In genomic region chr3:57228734-57229505, GRCh38 we compare ENCODE assay signal across 8 cellular contexts. TPM values are rescaled to one million over a fixed set of nuclear protein-coding genes. Genes with fewer than 3 reads are reported as not detected.
DNase-seq lines count a peak whose midpoint lies in the region; ATAC-seq, FAIRE-seq and TF ChIP-seq lines count a peak whose summit lies in the region.

No MANE protein-coding gene starts in this region.

- H3K4me1 ChIP-seq in GM23338 (ENCODE audit: insufficient read depth), result peaks cover 5% of the 10 kb centered on the region; the same call in 1 of the 2 replicates
- H3K4me1 ChIP-seq in SK-N-SH (ENCODE audit: control insufficient read depth in 1 of 2, insufficient read depth in 2 of 2, low read depth in 1 of 2, low read length in 1 of 2), result peaks cover 0 to 12% of the 10 kb centered on the region in 2 experiments; a peak in 2 of 4 replicates
- H3K4me1 ChIP-seq in endothelial cell of umbilical vein (ENCODE audit: control insufficient read depth, extremely low read depth, insufficient read depth, low read length), result peaks cover 18% of the 10 kb centered on the region

- H3K9me3 ChIP-seq in SK-N-SH (no peaks in the 10 kb centered on the region), endothelial cell of umbilical vein (replicated peaks; ENCODE audit: control insufficient read depth, insufficient read depth, low read length) (no peaks in the 10 kb centered on the region), neural cell (ENCODE audit: low read length) (no peaks in the 10 kb centered on the region)

- dilution Hi-C loops in endothelial cell of umbilical vein (cut with MboI; ENCODE audit: extremely low pct_ligation_motif_present, low sequenced_read_pairs), result no loop called here

- H3K9me1 ChIP-seq in endothelial cell of umbilical vein (replicated peaks; ENCODE audit: control insufficient read depth, extremely low read depth, insufficient read depth, low read length), result no peaks in the 10 kb centered on the region

- no peak for TF ChIP-seq POLR2A in endothelial cell of umbilical vein (IDR thresholded peaks at IDR 0.05; ENCODE audit: low read depth, low read length)

- TF ChIP-seq EP300 in SK-N-SH (IDR thresholded peaks at IDR 0.05; ENCODE audit: borderline replicate concordance in 1 of 2, low read depth in 1 of 2, low read length in 1 of 2), result peak in 1 of 2 experiments; percentile 35; a peak in 1 of 4 replicates
- no peak for TF ChIP-seq EP300 in neural cell (conservative IDR thresholded peaks at IDR 0.05; ENCODE audit: poor library complexity, severe bottlenecking)

- H3K27ac Mint-ChIP-seq in GM23338, result no peak overlapping the region

- TF ChIP-seq RAD21 in SK-N-SH (IDR thresholded peaks at IDR 0.05; ENCODE audit: low read length) (no peak), neural cell (conservative IDR thresholded peaks at IDR 0.05) (no peak)

- H3K9ac ChIP-seq in SK-N-SH (peak overlapping the region; percentile 73), endothelial cell of umbilical vein (replicated peaks; ENCODE audit: extremely low read depth, insufficient read depth, low read length) (peak overlapping the region; percentile 89), neural cell (ENCODE audit: low read length) (peak overlapping the region; percentile 79)

- H3K36me3 ChIP-seq in GM23338 (ENCODE audit: insufficient read depth), result no peaks in the 10 kb centered on the region
- no peaks in the 10 kb centered on the region for H3K36me3 ChIP-seq in SK-N-SH (replicated peaks in 1 of 2; ENCODE audit: control insufficient read depth in 1 of 2, insufficient read depth in 2 of 2, low read length in 1 of 2)
- no peaks in the 10 kb centered on the region for H3K36me3 ChIP-seq in endothelial cell of umbilical vein (ENCODE audit: control insufficient read depth in 2 of 2, extremely low read depth in 1 of 2, insufficient read depth in 2 of 2, low read length in 2 of 2)
- H3K36me3 ChIP-seq in neural cell (ENCODE audit: insufficient read depth, low read length), result no peaks in the 10 kb centered on the region

- H3K79me2 ChIP-seq in GM23338 (replicated peaks; ENCODE audit: insufficient read depth), result peaks cover 55% of the 10 kb centered on the region
- H3K79me2 ChIP-seq in SK-N-SH (ENCODE audit: insufficient read depth), result peaks cover 62% of the 10 kb centered on the region
- peaks cover 42% of the 10 kb centered on the region for H3K79me2 ChIP-seq in endothelial cell of umbilical vein (ENCODE audit: control insufficient read depth, insufficient read depth, low read length)
- peaks cover 38% of the 10 kb centered on the region for H3K79me2 ChIP-seq in neural cell (replicated peaks; ENCODE audit: insufficient read depth, low read length)

- WGBS in SK-N-SH (ENCODE audit: low lambda C conversion rate), result 7% methylated on average over 7 of the region's 7 CpGs

- CTCF ChIA-PET in SK-N-SH (lab: Yijun Ruan, JAX), result interaction anchor here (0.7 to 1.2 kb wide), 3 partner anchors 113 to 129 kb away, joined by 3 to 4 read pairs (median 3); no protein-coding TSS in a partner anchor
- CTCF ChIA-PET in endothelial cell of umbilical vein (lab: Charles Lee), result interaction anchor here (0.6 to 3.0 kb wide), 4 partner anchors 29 to 315 kb away, joined by 3 to 13 read pairs (median 5); no protein-coding TSS in a partner anchor

- H2AFZ ChIP-seq in GM23338 (no peak overlapping the region), SK-N-SH (ENCODE audit: low read depth) (0 out of 2 replicates have a peak overlapping the region, but pooled peaks have one; percentile 62), endothelial cell of umbilical vein (ENCODE audit: low read depth, low read length) (no peak overlapping the region), neural cell (ENCODE audit: low read depth, low read length) (peak overlapping the region; percentile 47)

- H3K9me2 ChIP-seq in GM23338 (ENCODE audit: insufficient read depth) (no peaks in the 10 kb centered on the region), SK-N-SH (no peaks in the 10 kb centered on the region), neural cell (ENCODE audit: insufficient read depth, low read length) (no peaks in the 10 kb centered on the region)

- H3K4me3 ChIP-seq in GM23338, result peak overlapping the region; percentile 91
- H3K4me3 ChIP-seq in SK-N-SH (ENCODE audit: low read depth in 2 of 2, low read length in 1 of 2), result peak overlapping the region; percentile 82 to 83
- peak overlapping the region; percentile 85 to 98 (median 88) for H3K4me3 ChIP-seq in endothelial cell of umbilical vein (replicated peaks in 1 of 3; ENCODE audit: insufficient read depth in 1 of 3, low read depth in 1 of 3, low read length in 3 of 3)
- peak overlapping the region; percentile 82 for H3K4me3 ChIP-seq in neural cell (ENCODE audit: low read length)

- ATAC-seq in GM23338, result no peak

- H3F3A ChIP-seq in GM23338 (replicated peaks; ENCODE audit: low read depth), result no peaks in the 10 kb centered on the region
- H3F3A ChIP-seq in SK-N-SH (replicated peaks; ENCODE audit: insufficient read depth), result peaks cover 11% of the 10 kb centered on the region
- H3F3A ChIP-seq in neural cell (ENCODE audit: insufficient read depth, low read length, poor library complexity, severe bottlenecking), result no peaks in the 10 kb centered on the region

- no peaks in the 10 kb centered on the region for H3K36me3 Mint-ChIP-seq in GM23338 (ENCODE audit: low read depth)

- H3K9me3 Mint-ChIP-seq in GM23338, result no peaks in the 10 kb centered on the region

- H3K27me3 ChIP-seq in GM23338 (ENCODE audit: insufficient read depth) (peaks cover 13% of the 10 kb centered on the region), SK-N-SH (ENCODE audit: insufficient read depth) (no peaks in the 10 kb centered on the region), endothelial cell of umbilical vein (ENCODE audit: control insufficient read depth in 2 of 2, insufficient read depth in 2 of 2, low read length in 2 of 2) (no peaks in the 10 kb centered on the region), neural cell (ENCODE audit: insufficient read depth, low read depth, low read length) (no peaks in the 10 kb centered on the region)

- POLR2A ChIA-PET in SK-N-SH (lab: Yijun Ruan, JAX) (interaction anchor here (1.1 to 1.4 kb wide), 2 partner anchors 147 to 327 kb away, joined by 3 read pairs; partner anchors contain the start of gene PDE12), endothelial cell of umbilical vein (lab: Charles Lee) (no interaction called here)

- DNase-seq in AG09319 (ENCODE audit: extremely low read depth, low read depth) (peak; percentile 27), GM23338 (ENCODE audit: low spot score) (no peak), SK-N-SH (no peak), endothelial cell of umbilical vein (ENCODE audit: low read depth, low spot score) (peak; percentile 41), GM19240 (ENCODE audit: insufficient read length, low spot score) (no peak), NCI-H446 treated with DMSO at 0.1 percent for 48 hours (lab: John Stamatoyannopoulos, UW) (no peak), islet precursor cell (no peak)

- H3K27me3 Mint-ChIP-seq in GM23338 (ENCODE audit: insufficient read depth, low read depth, poor library complexity), result peaks cover 15% of the 10 kb centered on the region

- peaks cover 16% of the 10 kb centered on the region for H3K4me1 Mint-ChIP-seq in GM23338

- FAIRE-seq in endothelial cell of umbilical vein (lab: Jason Lieb, UNC), result peak; percentile 33

- TF ChIP-seq CTCF in AG09319 (IDR thresholded peaks at IDR 0.05; ENCODE audit: low read depth, low read length), result no peak
- no peak for TF ChIP-seq CTCF in GM23338 (conservative IDR thresholded peaks at IDR 0.05; ENCODE audit: low read depth in 2 of 2)
- TF ChIP-seq CTCF in SK-N-SH (IDR thresholded peaks at IDR 0.05), result no peak
- TF ChIP-seq CTCF in endothelial cell of umbilical vein (IDR thresholded peaks at IDR 0.05; ENCODE audit: extremely low read depth in 1 of 2, insufficient read depth in 1 of 2, low read depth in 1 of 2, low read length in 2 of 2), result no peak
- TF ChIP-seq CTCF in neural cell (IDR thresholded peaks at IDR 0.05; ENCODE audit: poor library complexity, severe bottlenecking), result no peak

- peak overlapping the region; percentile 89 for H3K4me3 Mint-ChIP-seq in GM23338

- H3K4me2 ChIP-seq in GM23338, result peak overlapping the region; percentile 95
- H3K4me2 ChIP-seq in SK-N-SH, result peak overlapping the region; percentile 81
- H3K4me2 ChIP-seq in endothelial cell of umbilical vein (ENCODE audit: insufficient read depth, low read length), result peak overlapping the region; percentile 88
- H3K4me2 ChIP-seq in neural cell (ENCODE audit: low read length), result peak overlapping the region; percentile 91

- H3K27ac ChIP-seq in GM23338 (ENCODE audit: low read depth) (no peak overlapping the region), SK-N-SH (ENCODE audit: low read depth in 2 of 2, low read length in 1 of 2) (peak overlapping the region; percentile 47 to 88; a peak in 3 of 4 replicates), endothelial cell of umbilical vein (ENCODE audit: insufficient read depth, low read depth, low read length) (no peak overlapping the region), neural cell (ENCODE audit: low read length) (no peak overlapping the region)

- no TSS peak for BruUV-seq in endothelial cell of umbilical vein (replicated peaks; lab: Mats Ljungman, UMichigan)

- intact Hi-C loops in endothelial cell of umbilical vein (cut with micrococcal nuclease), result loop anchor here (5.0 kb wide), 1 partner anchor 368 kb away; the partner anchor contains the start of gene ARF4

- H4K20me1 ChIP-seq in GM23338 (replicated peaks; ENCODE audit: insufficient read depth) (peaks cover 6% of the 10 kb centered on the region; the same call in 1 of the 2 replicates), SK-N-SH (ENCODE audit: insufficient read depth) (peaks cover 27% of the 10 kb centered on the region), endothelial cell of umbilical vein (replicated peaks; ENCODE audit: control insufficient read depth, extremely low read depth, insufficient read depth, low read length) (no peaks in the 10 kb centered on the region), neural cell (ENCODE audit: insufficient read depth) (peaks cover 4% of the 10 kb centered on the region)

RNA-seq across cellular contexts. Expression of gene APPL1, which starts 1.4 kb away (rescaled TPM):
- 49.0 and 49.2 TPM in 2 replicates for total RNA-seq in GM23338 (2014; rRNA removed; shearing (Covaris generic))
- polyA plus RNA-seq in GM23338 (2016; fragmentation: Nextera tagmentation; extraction: Ambion mirVana) (110 and 125 TPM in 2 replicates), SK-N-SH (2012; rRNA removed) (6.9 and 9.9 TPM in 2 replicates), endothelial cell of umbilical vein (6.5 and 9.2 TPM in 2 replicates), neural cell (25.9 and 28.8 TPM in 2 replicates)
- polyA plus RNA-seq in SK-N-SH (2012; cell fraction: cytosol; rRNA removed), result 10.2 and 10.3 TPM in 2 replicates
- polyA plus RNA-seq in SK-N-SH (2012; cell fraction: nucleus; rRNA removed), result 4.4 and 10.0 TPM in 2 replicates
- total RNA-seq in endothelial cell of umbilical vein, result 28.8 and 29.7 TPM in 2 replicates
- 8.5 and 10.0 TPM in 2 replicates for polyA plus RNA-seq in endothelial cell of umbilical vein (2011; cell fraction: cytosol; rRNA removed)
- polyA plus RNA-seq in endothelial cell of umbilical vein (2011; cell fraction: nucleus; rRNA removed), result 13.3 and 16.7 TPM in 2 replicates
- 14.4 and 21.7 TPM in 2 replicates for polyA plus RNA-seq in endothelial cell of umbilical vein (2012)
- polyA minus RNA-seq in endothelial cell of umbilical vein (43.5 and 51.1 TPM in 2 replicates), neural cell (94.5 and 97.4 TPM in 2 replicates)
- 29.7 TPM for polyA minus RNA-seq in endothelial cell of umbilical vein (2011; cell fraction: cytosol; rRNA and poly(A)+ RNA removed)
- 23.6 and 32.5 TPM in 2 replicates for polyA minus RNA-seq in endothelial cell of umbilical vein (2011; cell fraction: nucleus; rRNA and poly(A)+ RNA removed)

RNA-seq across cellular contexts. Expression of gene HESX1, which starts 29.1 kb away (rescaled TPM):
- 11.9 and 21.1 TPM in 2 replicates for total RNA-seq in GM23338 (2014; rRNA removed; shearing (Covaris generic))
- polyA plus RNA-seq in GM23338 (2016; fragmentation: Nextera tagmentation; extraction: Ambion mirVana) (55.6 and 56.7 TPM in 2 replicates), SK-N-SH (2012; rRNA removed) (1.2 and 2.5 TPM in 2 replicates), endothelial cell of umbilical vein (0.21 and 0.35 TPM in 2 replicates), neural cell (1.3 and 4.8 TPM in 2 replicates)
- polyA plus RNA-seq in SK-N-SH (2012; cell fraction: cytosol; rRNA removed), result 1.0 and 1.8 TPM in 2 replicates
- 5.0 and 5.2 TPM in 2 replicates for polyA plus RNA-seq in SK-N-SH (2012; cell fraction: nucleus; rRNA removed)
- 0.58 and 0.65 TPM in 2 replicates for total RNA-seq in endothelial cell of umbilical vein
- 0.61 and 0.77 TPM in 2 replicates for polyA plus RNA-seq in endothelial cell of umbilical vein (2011; cell fraction: cytosol; rRNA removed)
- 1.1 and 1.7 TPM in 2 replicates for polyA plus RNA-seq in endothelial cell of umbilical vein (2011; cell fraction: nucleus; rRNA removed)
- 0.35 and 0.54 TPM in 2 replicates for polyA plus RNA-seq in endothelial cell of umbilical vein (2012)
- polyA minus RNA-seq in endothelial cell of umbilical vein (not detected in 2 replicates), neural cell (not detected in 2 replicates)
- not detected for polyA minus RNA-seq in endothelial cell of umbilical vein (2011; cell fraction: cytosol; rRNA and poly(A)+ RNA removed)
- polyA minus RNA-seq in endothelial cell of umbilical vein (2011; cell fraction: nucleus; rRNA and poly(A)+ RNA removed), result not detected in 2 replicates

Comparison
In these comparisons a context has a peak if more than half of its experiments do, and no peak if none do; other contexts are left out.
1. DNase-seq: peak in AG09319 (single experiment) and endothelial cell of umbilical vein (single experiment); none in GM23338 (single experiment), SK-N-SH (single experiment), GM19240 (single experiment), NCI-H446 treated with DMSO at 0.1 percent for 48 hours (single experiment) and islet precursor cell (single experiment).
2. H2AFZ ChIP-seq: peak in SK-N-SH (single experiment) and neural cell (single experiment); none in GM23338 (single experiment) and endothelial cell of umbilical vein (single experiment).
3. H3K27ac ChIP-seq: peak in SK-N-SH (2 of 2); none in GM23338 (single experiment), endothelial cell of umbilical vein (single experiment) and neural cell (single experiment).
4. Peak in every context shown above with its lines, with median percentiles within 50 percentile points of each other: H3K4me2 ChIP-seq, H3K4me3 ChIP-seq and H3K9ac ChIP-seq.